In genomic region chr10:70661623-70662361, GRCh38 we compare ENCODE assay signal across 1 cellular context.
TF ChIP-seq lines count a peak whose summit lies in the region.

No MANE protein-coding gene starts in this region.

TF ChIP-seq in K562, 482 proteins besides CTCF, POLR2A, EP300 and RAD21 (continued from another document):
- TF ChIP-seq, protein P1, sequence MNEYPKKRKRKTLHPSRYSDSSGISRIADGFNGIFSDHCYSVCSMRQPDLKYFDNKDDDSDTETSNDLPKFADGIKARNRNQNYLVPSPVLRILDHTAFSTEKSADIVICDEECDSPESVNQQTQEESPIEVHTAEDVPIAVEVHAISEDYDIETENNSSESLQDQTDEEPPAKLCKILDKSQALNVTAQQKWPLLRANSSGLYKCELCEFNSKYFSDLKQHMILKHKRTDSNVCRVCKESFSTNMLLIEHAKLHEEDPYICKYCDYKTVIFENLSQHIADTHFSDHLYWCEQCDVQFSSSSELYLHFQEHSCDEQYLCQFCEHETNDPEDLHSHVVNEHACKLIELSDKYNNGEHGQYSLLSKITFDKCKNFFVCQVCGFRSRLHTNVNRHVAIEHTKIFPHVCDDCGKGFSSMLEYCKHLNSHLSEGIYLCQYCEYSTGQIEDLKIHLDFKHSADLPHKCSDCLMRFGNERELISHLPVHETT (CRISPR knock-in tag; conservative IDR thresholded peaks at IDR 0.05 in 1 of 2, IDR thresholded peaks at IDR 0.05 in 1 of 2): peak in 1 of 2 experiments; percentile 56; a peak in 1 of 4 replicates
- TF ChIP-seq ELF4 (CRISPR knock-in tag; IDR thresholded peaks at IDR 0.05): peak; percentile 77
- no peak for TF ChIP-seq RBM39 (optimal IDR thresholded peaks at IDR 0.05; ENCODE audit: low read depth, low read length)
- TF ChIP-seq, protein P2, sequence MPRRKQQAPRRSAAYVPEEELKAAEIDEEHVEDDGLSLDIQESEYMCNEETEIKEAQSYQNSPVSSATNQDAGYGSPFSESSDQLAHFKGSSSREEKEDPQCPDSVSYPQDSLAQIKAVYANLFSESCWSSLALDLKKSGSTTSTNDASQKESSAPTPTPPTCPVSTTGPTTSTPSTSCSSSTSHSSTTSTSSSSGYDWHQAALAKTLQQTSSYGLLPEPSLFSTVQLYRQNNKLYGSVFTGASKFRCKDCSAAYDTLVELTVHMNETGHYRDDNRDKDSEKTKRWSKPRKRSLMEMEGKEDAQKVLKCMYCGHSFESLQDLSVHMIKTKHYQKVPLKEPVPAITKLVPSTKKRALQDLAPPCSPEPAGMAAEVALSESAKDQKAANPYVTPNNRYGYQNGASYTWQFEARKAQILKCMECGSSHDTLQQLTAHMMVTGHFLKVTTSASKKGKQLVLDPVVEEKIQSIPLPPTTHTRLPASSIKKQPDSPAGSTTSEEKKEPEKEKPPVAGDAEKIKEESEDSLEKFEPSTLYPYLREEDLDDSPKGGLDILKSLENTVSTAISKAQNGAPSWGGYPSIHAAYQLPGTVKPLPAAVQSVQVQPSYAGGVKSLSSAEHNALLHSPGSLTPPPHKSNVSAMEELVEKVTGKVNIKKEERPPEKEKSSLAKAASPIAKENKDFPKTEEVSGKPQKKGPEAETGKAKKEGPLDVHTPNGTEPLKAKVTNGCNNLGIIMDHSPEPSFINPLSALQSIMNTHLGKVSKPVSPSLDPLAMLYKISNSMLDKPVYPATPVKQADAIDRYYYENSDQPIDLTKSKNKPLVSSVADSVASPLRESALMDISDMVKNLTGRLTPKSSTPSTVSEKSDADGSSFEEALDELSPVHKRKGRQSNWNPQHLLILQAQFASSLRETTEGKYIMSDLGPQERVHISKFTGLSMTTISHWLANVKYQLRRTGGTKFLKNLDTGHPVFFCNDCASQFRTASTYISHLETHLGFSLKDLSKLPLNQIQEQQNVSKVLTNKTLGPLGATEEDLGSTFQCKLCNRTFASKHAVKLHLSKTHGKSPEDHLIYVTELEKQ (CRISPR knock-in tag; IDR thresholded peaks at IDR 0.05): peak; percentile 40
- TF ChIP-seq ZNF57 (CRISPR knock-in tag; IDR thresholded peaks at IDR 0.05): peak; percentile 35; the same call in 1 of the 2 replicates
- no peak for TF ChIP-seq ZNF133 (CRISPR knock-in tag; IDR thresholded peaks at IDR 0.05)
- no peak for TF ChIP-seq HDAC1 (IDR thresholded peaks at IDR 0.05)
- no peak; the same call in 1 of the 2 replicates for TF ChIP-seq GABPA (tag; conservative IDR thresholded peaks at IDR 0.05; ENCODE audit: low read depth)
- TF ChIP-seq MECOM (CRISPR knock-in tag; IDR thresholded peaks at IDR 0.05): peak; percentile 6; the same call in 1 of the 2 replicates
- TF ChIP-seq E2F3 (CRISPR knock-in tag; IDR thresholded peaks at IDR 0.05): peak; percentile 56
- TF ChIP-seq CXXC5 (CRISPR knock-in tag; IDR thresholded peaks at IDR 0.05): peak; percentile 66
- TF ChIP-seq ETV5 (CRISPR knock-in tag; IDR thresholded peaks at IDR 0.05; ENCODE audit: low read depth): no peak
- peak; percentile 53; the same call in 1 of the 2 replicates for TF ChIP-seq KLF1 (tag; IDR thresholded peaks at IDR 0.05)
- peak in 1 of 3 experiments; percentile 61 for TF ChIP-seq YY1 (IDR thresholded peaks at IDR 0.05; ENCODE audit: borderline replicate concordance in 1 of 3, control insufficient read depth in 1 of 3, extremely low read depth in 1 of 3, insufficient read depth in 3 of 3, insufficient read length in 1 of 3, insufficient replicate concordance in 2 of 3, low read depth in 1 of 3, low read length in 2 of 3)
- no peak for TF ChIP-seq RBM15 (IDR thresholded peaks at IDR 0.05; ENCODE audit: insufficient read depth, low read length)
- no peak for TF ChIP-seq ZEB2 (IDR thresholded peaks at IDR 0.05)
- TF ChIP-seq ZFPM2 (CRISPR knock-in tag; IDR thresholded peaks at IDR 0.05): 0 out of 2 replicates have a peak, but pooled peaks have one; percentile 58
- no peak for TF ChIP-seq COPS2 (conservative IDR thresholded peaks at IDR 0.05)
- TF ChIP-seq ZNF76 (CRISPR knock-in tag; IDR thresholded peaks at IDR 0.05; ENCODE audit: borderline replicate concordance): peak; percentile 86
- TF ChIP-seq CBFA2T3 (IDR thresholded peaks at IDR 0.05): peak; percentile 25; the same call in 1 of the 2 replicates
- TF ChIP-seq, protein P3, sequence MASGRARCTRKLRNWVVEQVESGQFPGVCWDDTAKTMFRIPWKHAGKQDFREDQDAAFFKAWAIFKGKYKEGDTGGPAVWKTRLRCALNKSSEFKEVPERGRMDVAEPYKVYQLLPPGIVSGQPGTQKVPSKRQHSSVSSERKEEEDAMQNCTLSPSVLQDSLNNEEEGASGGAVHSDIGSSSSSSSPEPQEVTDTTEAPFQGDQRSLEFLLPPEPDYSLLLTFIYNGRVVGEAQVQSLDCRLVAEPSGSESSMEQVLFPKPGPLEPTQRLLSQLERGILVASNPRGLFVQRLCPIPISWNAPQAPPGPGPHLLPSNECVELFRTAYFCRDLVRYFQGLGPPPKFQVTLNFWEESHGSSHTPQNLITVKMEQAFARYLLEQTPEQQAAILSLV (tag; IDR thresholded peaks at IDR 0.05): 0 out of 2 replicates have a peak, but pooled peaks have one; percentile 38
- TF ChIP-seq THAP12 (CRISPR knock-in tag; IDR thresholded peaks at IDR 0.05): no peak; the same call in 1 of the 2 replicates
- TF ChIP-seq, protein P4, sequence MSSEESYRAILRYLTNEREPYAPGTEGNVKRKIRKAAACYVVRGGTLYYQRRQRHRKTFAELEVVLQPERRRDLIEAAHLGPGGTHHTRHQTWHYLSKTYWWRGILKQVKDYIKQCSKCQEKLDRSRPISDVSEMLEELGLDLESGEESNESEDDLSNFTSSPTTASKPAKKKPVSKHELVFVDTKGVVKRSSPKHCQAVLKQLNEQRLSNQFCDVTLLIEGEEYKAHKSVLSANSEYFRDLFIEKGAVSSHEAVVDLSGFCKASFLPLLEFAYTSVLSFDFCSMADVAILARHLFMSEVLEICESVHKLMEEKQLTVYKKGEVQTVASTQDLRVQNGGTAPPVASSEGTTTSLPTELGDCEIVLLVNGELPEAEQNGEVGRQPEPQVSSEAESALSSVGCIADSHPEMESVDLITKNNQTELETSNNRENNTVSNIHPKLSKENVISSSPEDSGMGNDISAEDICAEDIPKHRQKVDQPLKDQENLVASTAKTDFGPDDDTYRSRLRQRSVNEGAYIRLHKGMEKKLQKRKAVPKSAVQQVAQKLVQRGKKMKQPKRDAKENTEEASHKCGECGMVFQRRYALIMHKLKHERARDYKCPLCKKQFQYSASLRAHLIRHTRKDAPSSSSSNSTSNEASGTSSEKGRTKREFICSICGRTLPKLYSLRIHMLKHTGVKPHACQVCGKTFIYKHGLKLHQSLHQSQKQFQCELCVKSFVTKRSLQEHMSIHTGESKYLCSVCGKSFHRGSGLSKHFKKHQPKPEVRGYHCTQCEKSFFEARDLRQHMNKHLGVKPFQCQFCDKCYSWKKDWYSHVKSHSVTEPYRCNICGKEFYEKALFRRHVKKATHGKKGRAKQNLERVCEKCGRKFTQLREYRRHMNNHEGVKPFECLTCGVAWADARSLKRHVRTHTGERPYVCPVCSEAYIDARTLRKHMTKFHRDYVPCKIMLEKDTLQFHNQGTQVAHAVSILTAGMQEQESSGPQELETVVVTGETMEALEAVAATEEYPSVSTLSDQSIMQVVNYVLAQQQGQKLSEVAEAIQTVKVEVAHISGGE (CRISPR knock-in tag; IDR thresholded peaks at IDR 0.05): peak in 1 of 3 experiments; percentile 23; a peak in 1 of 6 replicates
- TF ChIP-seq, protein P5, sequence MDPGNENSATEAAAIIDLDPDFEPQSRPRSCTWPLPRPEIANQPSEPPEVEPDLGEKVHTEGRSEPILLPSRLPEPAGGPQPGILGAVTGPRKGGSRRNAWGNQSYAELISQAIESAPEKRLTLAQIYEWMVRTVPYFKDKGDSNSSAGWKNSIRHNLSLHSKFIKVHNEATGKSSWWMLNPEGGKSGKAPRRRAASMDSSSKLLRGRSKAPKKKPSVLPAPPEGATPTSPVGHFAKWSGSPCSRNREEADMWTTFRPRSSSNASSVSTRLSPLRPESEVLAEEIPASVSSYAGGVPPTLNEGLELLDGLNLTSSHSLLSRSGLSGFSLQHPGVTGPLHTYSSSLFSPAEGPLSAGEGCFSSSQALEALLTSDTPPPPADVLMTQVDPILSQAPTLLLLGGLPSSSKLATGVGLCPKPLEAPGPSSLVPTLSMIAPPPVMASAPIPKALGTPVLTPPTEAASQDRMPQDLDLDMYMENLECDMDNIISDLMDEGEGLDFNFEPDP (CRISPR knock-in tag; IDR thresholded peaks at IDR 0.05): peak; percentile 32; the same call in 1 of the 2 replicates
- no peak for TF ChIP-seq SRSF3 (IDR thresholded peaks at IDR 0.05; ENCODE audit: insufficient read depth, low read length)
- TF ChIP-seq, protein P6, sequence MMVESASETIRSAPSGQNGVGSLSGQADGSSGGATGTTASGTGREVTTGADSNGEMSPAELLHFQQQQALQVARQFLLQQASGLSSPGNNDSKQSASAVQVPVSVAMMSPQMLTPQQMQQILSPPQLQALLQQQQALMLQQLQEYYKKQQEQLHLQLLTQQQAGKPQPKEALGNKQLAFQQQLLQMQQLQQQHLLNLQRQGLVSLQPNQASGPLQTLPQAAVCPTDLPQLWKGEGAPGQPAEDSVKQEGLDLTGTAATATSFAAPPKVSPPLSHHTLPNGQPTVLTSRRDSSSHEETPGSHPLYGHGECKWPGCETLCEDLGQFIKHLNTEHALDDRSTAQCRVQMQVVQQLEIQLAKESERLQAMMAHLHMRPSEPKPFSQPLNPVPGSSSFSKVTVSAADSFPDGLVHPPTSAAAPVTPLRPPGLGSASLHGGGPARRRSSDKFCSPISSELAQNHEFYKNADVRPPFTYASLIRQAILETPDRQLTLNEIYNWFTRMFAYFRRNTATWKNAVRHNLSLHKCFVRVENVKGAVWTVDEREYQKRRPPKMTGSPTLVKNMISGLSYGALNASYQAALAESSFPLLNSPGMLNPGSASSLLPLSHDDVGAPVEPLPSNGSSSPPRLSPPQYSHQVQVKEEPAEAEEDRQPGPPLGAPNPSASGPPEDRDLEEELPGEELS (CRISPR knock-in tag; IDR thresholded peaks at IDR 0.05; ENCODE audit: borderline replicate concordance): no peak
- peak; percentile 46; the same call in 1 of the 2 replicates for TF ChIP-seq ZBTB26 (CRISPR knock-in tag; IDR thresholded peaks at IDR 0.05)
- peak; percentile 27; the same call in 1 of the 2 replicates for TF ChIP-seq MTA3 (IDR thresholded peaks at IDR 0.05; ENCODE audit: borderline replicate concordance)
- no peak for TF ChIP-seq WHSC1 (IDR thresholded peaks at IDR 0.05; ENCODE audit: low read length)
- TF ChIP-seq ZNF695 (CRISPR knock-in tag; IDR thresholded peaks at IDR 0.05): no peak
- TF ChIP-seq TAF1 (IDR thresholded peaks at IDR 0.05; ENCODE audit: control insufficient read depth, extremely low read depth, insufficient read depth, low read length, severe bottlenecking): no peak
- TF ChIP-seq HDAC8 (tag; IDR thresholded peaks at IDR 0.05): peak; percentile 81
